ENCODE assay signal across 9 cellular contexts in genomic region chr5:122999947-123000563, GRCh38. TPM values are rescaled to one million over a fixed set of nuclear protein-coding genes. Genes with fewer than 3 reads are reported as not detected.
DNase-seq lines count a peak whose midpoint lies in the region; ATAC-seq and TF ChIP-seq lines count a peak whose summit lies in the region.
"Had no signal": no experiment of that assay in that cellular context is flagged by ENCODE, and none has a peak within 500 bp of the region (broad histone marks: within the 10 kb centered on the region; RNA-seq: fewer than 3 reads in every experiment).

No MANE protein-coding gene starts in this region.

- no peak overlapping the region for H3K4me3 ChIP-seq in Caco-2 (ENCODE audit: low read depth, low read length)
- H3K4me3 ChIP-seq in OCI-LY7 (ENCODE audit: low read depth, low read length, poor library complexity, severe bottlenecking) = no peak overlapping the region
- no peak overlapping the region for H3K4me3 ChIP-seq in osteoblast (ENCODE audit: insufficient read depth, low read length)

- intact Hi-C loops in Caco-2 (cut with micrococcal nuclease; ENCODE audit: unreplicated experiment) = loop anchor here (2.0 kb wide), 1 partner anchor 103 kb away; no protein-coding TSS in a partner anchor
- intact Hi-C loops in OCI-LY7 (cut with micrococcal nuclease; ENCODE audit: unreplicated experiment) = loop anchor here (5.0 kb wide), 1 partner anchor 298 kb away; no protein-coding TSS in a partner anchor

- H3K4me3 Mint-ChIP-seq in Caco-2 (ENCODE audit: unreplicated experiment) = no peak overlapping the region

- H3K36me3 ChIP-seq in Caco-2 (ENCODE audit: control insufficient read depth, insufficient read depth, low read length) (no peaks in the 10 kb centered on the region), OCI-LY7 (ENCODE audit: insufficient read depth, low read length) (no peaks in the 10 kb centered on the region), osteoblast (ENCODE audit: insufficient read depth, low read length) (peaks cover 3% of the 10 kb centered on the region)

- no peaks in the 10 kb centered on the region for H3K36me3 Mint-ChIP-seq in Caco-2 (ENCODE audit: insufficient read depth, unreplicated experiment)

- H3K4me1 ChIP-seq in Caco-2 = no peaks in the 10 kb centered on the region
- H3K4me1 ChIP-seq in OCI-LY7 (ENCODE audit: insufficient read depth, low read length, poor library complexity, severe bottlenecking) = no peaks in the 10 kb centered on the region
- H3K4me1 ChIP-seq in osteoblast (ENCODE audit: insufficient read depth, low read length) = no peaks in the 10 kb centered on the region

- no peaks in the 10 kb centered on the region for H3K9me2 ChIP-seq in OCI-LY7 (ENCODE audit: insufficient read depth, low read length)

- H2AFZ ChIP-seq in OCI-LY7 (ENCODE audit: low read length) (no peak overlapping the region), osteoblast (ENCODE audit: low read length) (no peak overlapping the region)

- DNase-seq in Caco-2 = peak in 1 of 2 experiments; percentile 55
- peak; percentile 47 for DNase-seq in OCI-LY7 (ENCODE audit: low spot score)
- peak; percentile 77 for DNase-seq in ecto neural progenitor cell (ENCODE audit: low spot score)
- DNase-seq in osteoblast (ENCODE audit: insufficient read length, low spot score, missing footprints) = no peak
- no peak for DNase-seq in NCI-H446 (lab: John Stamatoyannopoulos, UW)
- no peak for DNase-seq in NCI-H1930 (lab: John Stamatoyannopoulos, UW)

- H3K27me3 ChIP-seq in Caco-2 (replicated peaks; ENCODE audit: control insufficient read depth, insufficient read depth, low read length) (no peaks in the 10 kb centered on the region), osteoblast (ENCODE audit: insufficient read depth, low read length) (no peaks in the 10 kb centered on the region)

- POLR2A ChIA-PET in Caco-2 (lab: Charles Lee) = no interaction called here
- POLR2A ChIA-PET in OCI-LY7 (lab: Charles Lee) = no interaction called here

- ATAC-seq in GM18907 (IDR thresholded peaks at IDR 0.05; ENCODE audit: unreplicated experiment) = peak; percentile 97
- peak; percentile 95 for ATAC-seq in HG02981 (IDR thresholded peaks at IDR 0.05; ENCODE audit: unreplicated experiment)

- H3K79me2 ChIP-seq in OCI-LY7 (ENCODE audit: insufficient read depth, low read depth, low read length) (no peaks in the 10 kb centered on the region), osteoblast (ENCODE audit: insufficient read depth, low read length) (no peaks in the 10 kb centered on the region)

- CTCF ChIA-PET in Caco-2 (lab: Charles Lee) (no interaction called here), OCI-LY7 (lab: Charles Lee; ENCODE audit: unreplicated experiment) (no interaction called here)

- H3K27me3 Mint-ChIP-seq in Caco-2 (ENCODE audit: insufficient read depth, unreplicated experiment) = no peaks in the 10 kb centered on the region

- no peaks in the 10 kb centered on the region for H3K9me3 ChIP-seq in Caco-2
- no peaks in the 10 kb centered on the region for H3K9me3 ChIP-seq in OCI-LY7 (ENCODE audit: low read length)
- no peaks in the 10 kb centered on the region for H3K9me3 ChIP-seq in osteoblast (ENCODE audit: low read depth, low read length)

- H4K20me1 ChIP-seq in OCI-LY7 (ENCODE audit: insufficient read depth, low read length) = no peaks in the 10 kb centered on the region
- no peaks in the 10 kb centered on the region for H4K20me1 ChIP-seq in osteoblast (ENCODE audit: insufficient read depth, low read length)

- no peak overlapping the region for H3K4me2 ChIP-seq in OCI-LY7 (ENCODE audit: low read length)
- H3K4me2 ChIP-seq in osteoblast (ENCODE audit: insufficient read depth, low read length) = no peak overlapping the region

- no peaks in the 10 kb centered on the region for H3K4me1 Mint-ChIP-seq in Caco-2 (ENCODE audit: low read depth, unreplicated experiment)

- BruUV-seq in Caco-2 (replicated peaks; lab: Mats Ljungman, UMichigan) (no TSS peak), OCI-LY7 (replicated peaks; lab: Mats Ljungman, UMichigan) (no TSS peak)

- TF ChIP-seq CTCF in Caco-2 (IDR thresholded peaks at IDR 0.05; ENCODE audit: insufficient read depth in 1 of 2, low read depth in 1 of 2, low read length in 1 of 2, severe bottlenecking in 1 of 2, unreplicated experiment in 1 of 2) = peak; percentile 38 to 44
- TF ChIP-seq CTCF in OCI-LY7 (conservative IDR thresholded peaks at IDR 0.05; ENCODE audit: low read length) = peak; percentile 78
- peak; percentile 48 for TF ChIP-seq CTCF in osteoblast (IDR thresholded peaks at IDR 0.05; ENCODE audit: extremely low read depth, low read depth, low read length)

- H3K27ac ChIP-seq in OCI-LY7 (ENCODE audit: low read depth, low read length, poor library complexity, severe bottlenecking) = no peak overlapping the region
- H3K27ac ChIP-seq in osteoblast (ENCODE audit: low read depth, low read length) = no peak overlapping the region

- H3K27ac Mint-ChIP-seq in Caco-2 (ENCODE audit: unreplicated experiment) = no peak overlapping the region

- H3K9me3 Mint-ChIP-seq in Caco-2 (ENCODE audit: unreplicated experiment) = no peaks in the 10 kb centered on the region

RNA-seq across cellular contexts. Expression of gene PPIC, which starts 36.5 kb away (rescaled TPM):
- 46.7 and 50.6 TPM in 2 replicates for total RNA-seq in Caco-2 (2022)
- total RNA-seq in OCI-LY7 (2014; rRNA removed; shearing (Covaris generic)) = not detected in 2 replicates
- total RNA-seq in OCI-LY7 (2022) = not detected in 2 replicates
- total RNA-seq in osteoblast = 92.8 and 109 TPM in 2 replicates
- total RNA-seq: T-helper 1 cell treated with Interleukin-12 subunit alpha and Interleukin-12 subunit beta and Interleukin-4 antibody, amounts not matched to agents 30 ng/mL and 1 ng/mL, for 36 hours had no signal

Comparison
In these comparisons a context has a peak if more than half of its experiments do, and no peak if none do; other contexts are left out.
1. DNase-seq: peak in OCI-LY7 (single experiment) and ecto neural progenitor cell (single experiment); none in osteoblast (single experiment), NCI-H446 (0 of 2) and NCI-H1930 (0 of 2).
2. RNA of gene PPIC, which starts 36.5 kb away (total RNA-seq): 92.8 to 109 TPM in osteoblast and 46.7 to 50.6 TPM in Caco-2; not detected in OCI-LY7; every median in the first group is over 10 times any median in the second.
3. Peak in every context shown above with its lines, with median percentiles within 50 percentile points of each other: CTCF ChIP-seq.